1 cellular context compared by ENCODE assay signal in genomic region chr21:36981049-36981391, GRCh38.
TF ChIP-seq lines count a peak whose summit lies in the region.

No MANE protein-coding gene starts in this region.

TF ChIP-seq in GM12878, 131 proteins besides CTCF, POLR2A, EP300 and RAD21:
- TF ChIP-seq ZNF384 (IDR thresholded peaks at IDR 0.05; ENCODE audit: borderline replicate concordance, low read depth, low read length) (peak; percentile 35; the same call in 1 of the 2 replicates), ZNF592 (IDR thresholded peaks at IDR 0.05) (no peak), IKZF2 (IDR thresholded peaks at IDR 0.05) (no peak), PKNOX1 (IDR thresholded peaks at IDR 0.05) (peak; percentile 35; the same call in 1 of the 2 replicates), MLLT1 (IDR thresholded peaks at IDR 0.05) (peak; percentile 87), HDGF (IDR thresholded peaks at IDR 0.05) (0 out of 2 replicates have a peak, but pooled peaks have one; percentile 68)
